Comparison of ENCODE assay signal across 19 cellular contexts in genomic region chr11:116693206-116694016, GRCh38.
DNase-seq lines count a peak whose midpoint lies in the region; ATAC-seq, FAIRE-seq and TF ChIP-seq lines count a peak whose summit lies in the region.
"Had no signal": no experiment of that assay in that cellular context is flagged by ENCODE, and none has a peak within 500 bp of the region (broad histone marks: within the 10 kb centered on the region; RNA-seq: fewer than 3 reads in every experiment).

No MANE protein-coding gene starts in this region.

- no peak overlapping the region for H3K9ac ChIP-seq in PC-3 (ENCODE audit: low read length)
- H3K9ac ChIP-seq: KMS-11 had no signal

- intact Hi-C loops in PC-3 (cut with micrococcal nuclease): loop anchor here (5.0 kb wide), 1 partner anchor 476 kb away; no protein-coding TSS in a partner anchor
- intact Hi-C loops in natural killer cell (cut with micrococcal nuclease): loop anchor here (5.0 to 10.0 kb wide), 3 partner anchors 241 to 1949 kb away; no protein-coding TSS in a partner anchor
- intact Hi-C loops in sciatic nerve (cut with DNase I): no loop called here

- H3F3A ChIP-seq in PC-3 (ENCODE audit: low read length, unreplicated experiment): no peaks in the 10 kb centered on the region

- no peaks in the 10 kb centered on the region for H3K36me3 Mint-ChIP-seq in natural killer cell
- H3K36me3 Mint-ChIP-seq: naive B cell had no signal

- POLR2A ChIA-PET in PC-3 (lab: Charles Lee; ENCODE audit: unreplicated experiment): no interaction called here

- H3K4me1 Mint-ChIP-seq in natural killer cell: no peaks in the 10 kb centered on the region

- H3K27ac Mint-ChIP-seq in natural killer cell: no peak overlapping the region
- H3K27ac Mint-ChIP-seq: activated CD4-positive, alpha-beta T cell treated with anti-CD3 and anti-CD28 coated beads, Interleukin-2, amount 10 ng/mL, durations not matched to agents 7 days and 5 days; effector memory CD8-positive, alpha-beta T cell had no signal

- no peaks in the 10 kb centered on the region for H3K79me2 ChIP-seq in PC-3 (ENCODE audit: low read length)

- no peaks in the 10 kb centered on the region for H3K27me3 ChIP-seq in PC-3 (ENCODE audit: low read length)
- H3K27me3 ChIP-seq: uterus had no signal

- DNase-seq in AG20443 (ENCODE audit: low spot score) (peak; percentile 6), PC-3 (peak; percentile 86), epithelial cell of esophagus (ENCODE audit: low read depth) (peak; percentile 90), omental fat pad (ENCODE audit: low spot score) (no peak), natural killer cell (no peak), sciatic nerve (ENCODE audit: low spot score) (no peak), HTR-8/SVneo (ENCODE audit: insufficient read length, low spot score) (no peak)
- DNase-seq in activated CD4-positive, alpha-beta T cell treated with anti-CD3 and anti-CD28 coated beads, Interleukin-2, amount 50 U/mL, for 1 hour: no peak
- DNase-seq: activated CD4-positive, alpha-beta T cell treated with anti-CD3 and anti-CD28 coated beads, Interleukin-2, amount 10 ng/mL, durations not matched to agents 7 days and 5 days; effector memory CD8-positive, alpha-beta T cell; left ventricle myocardium inferior; naive B cell; NCI-H1092 treated with DMSO at 0.1 percent for 48 hours; NCI-H345; stimulated activated naive CD4-positive, alpha-beta T cell had no signal

- BruUV-seq in PC-3 (replicated peaks; lab: Mats Ljungman, UMichigan): no TSS peak

- peak; percentile 33; the same call in 1 of the 2 replicates for ATAC-seq in PC-3
- ATAC-seq in omental fat pad (ENCODE audit: low FRiP score): peak; percentile 28
- ATAC-seq in natural killer cell: no peak
- ATAC-seq in sciatic nerve: no peak
- ATAC-seq: effector memory CD8-positive, alpha-beta T cell had no signal

- H3K27me3 Mint-ChIP-seq in natural killer cell (ENCODE audit: low read depth in 2 of 2): peaks cover 0 to 3% of the 10 kb centered on the region in 2 donors
- H3K27me3 Mint-ChIP-seq: activated CD4-positive, alpha-beta T cell treated with anti-CD3 and anti-CD28 coated beads, Interleukin-2, amount 10 ng/mL, durations not matched to agents 7 days and 5 days had no signal

- H3K4me3 ChIP-seq in PC-3 (ENCODE audit: low read length): no peak overlapping the region
- no peak overlapping the region for H3K4me3 ChIP-seq in epithelial cell of esophagus (ENCODE audit: low read length)
- H3K4me3 ChIP-seq: left ventricle myocardium inferior, SK-N-MC, uterus had no signal

- no peak overlapping the region for H2AFZ ChIP-seq in PC-3 (ENCODE audit: low read length)

- peaks cover 42% of the 10 kb centered on the region for H3K4me1 ChIP-seq in PC-3 (ENCODE audit: insufficient read depth, low read length)
- H3K4me1 ChIP-seq: left ventricle myocardium inferior, uterus had no signal

- no peak for TF ChIP-seq CTCF in PC-3 (conservative IDR thresholded peaks at IDR 0.05; ENCODE audit: low read depth, low read length)
- no peak for TF ChIP-seq CTCF in epithelial cell of esophagus (IDR thresholded peaks at IDR 0.05; ENCODE audit: insufficient read depth, low read depth, low read length, missing control alignments)
- no peak for TF ChIP-seq CTCF in omental fat pad (IDR thresholded peaks at IDR 0.05)
- no peak for TF ChIP-seq CTCF in natural killer cell (IDR thresholded peaks at IDR 0.05)

- H3K9me2 ChIP-seq in PC-3 (replicated peaks; ENCODE audit: low read length): no peaks in the 10 kb centered on the region

- FAIRE-seq in HTR-8/SVneo (lab: Jason Lieb, UNC): no peak
- FAIRE-seq: TTC549 had no signal

- CTCF ChIA-PET in PC-3 (lab: Charles Lee): no interaction called here

- H3K9me3 ChIP-seq in PC-3 (ENCODE audit: low read length): no peaks in the 10 kb centered on the region
- H3K9me3 ChIP-seq: left ventricle myocardium inferior, uterus had no signal

- no peak overlapping the region for H3K4me3 Mint-ChIP-seq in natural killer cell
- H3K4me3 Mint-ChIP-seq: activated CD4-positive, alpha-beta T cell treated with anti-CD3 and anti-CD28 coated beads, Interleukin-2, amount 10 ng/mL, durations not matched to agents 7 days and 5 days; effector memory CD8-positive, alpha-beta T cell had no signal

- H3K36me3 ChIP-seq in PC-3 (ENCODE audit: low read depth, low read length): no peaks in the 10 kb centered on the region
- H3K36me3 ChIP-seq: left ventricle myocardium inferior, uterus had no signal

- H3K9me3 Mint-ChIP-seq in natural killer cell: no peaks in the 10 kb centered on the region
- H3K9me3 Mint-ChIP-seq: activated CD4-positive, alpha-beta T cell treated with anti-CD3 and anti-CD28 coated beads, Interleukin-2, amount 10 ng/mL, durations not matched to agents 7 days and 5 days; effector memory CD8-positive, alpha-beta T cell; naive B cell had no signal

- H3K4me2 ChIP-seq in PC-3 (ENCODE audit: low read length): peak overlapping the region; percentile 35; the same call in 1 of the 2 replicates
- H3K4me2 ChIP-seq: KMS-11 had no signal

- no peak overlapping the region; the same call in 1 of the 2 replicates for H3K27ac ChIP-seq in PC-3 (ENCODE audit: low read length)
- H3K27ac ChIP-seq: KMS-11, left ventricle myocardium inferior, SK-N-MC, uterus had no signal

- H4K20me1 ChIP-seq in PC-3 (ENCODE audit: low read length): no peaks in the 10 kb centered on the region

Comparison
In these comparisons a context has a peak if more than half of its experiments do, and no peak if none do; other contexts are left out.
1. DNase-seq: peak in AG20443 (single experiment), PC-3 (single experiment) and epithelial cell of esophagus (single experiment); none in omental fat pad (single experiment), activated CD4-positive, alpha-beta T cell treated with anti-CD3 and anti-CD28 coated beads, Interleukin-2, amount 50 U/mL, for 1 hour (single experiment), natural killer cell (single experiment), sciatic nerve (single experiment) and HTR-8/SVneo (single experiment).
2. ATAC-seq: peak in PC-3 (single experiment) and omental fat pad (single experiment); none in natural killer cell (0 of 3) and sciatic nerve (single experiment).